27 cellular contexts compared by ENCODE assay signal in genomic region chr17:4082136-4082924, GRCh38.
DNase-seq lines count a peak whose midpoint lies in the region; ATAC-seq and TF ChIP-seq lines count a peak whose summit lies in the region.
"Had no signal": no experiment of that assay in that cellular context is flagged by ENCODE, and none has a peak within 500 bp of the region (broad histone marks: within the 10 kb centered on the region; RNA-seq: fewer than 3 reads in every experiment).

No MANE protein-coding gene starts in this region.

- no peaks in the 10 kb centered on the region for H3K27me3 ChIP-seq in body of pancreas
- H3K27me3 ChIP-seq: BLaER1 treated with 17β-estradiol and CSF1 and Interleukin-3, amounts not matched to agents 10 nM and 100 nM; gastrocnemius medialis; right atrium auricular region; SJSA1; spleen had no signal

- CTCF ChIA-PET in activated naive CD4-positive, alpha-beta T cell treated with anti-CD3 and anti-CD28 coated beads, Interleukin-2, amount 10 ng/mL, durations not matched to agents 7 days and 5 days (lab: Charles Lee), result no interaction called here

- ATAC-seq in body of pancreas (peak; percentile 38), HG02870 (IDR thresholded peaks at IDR 0.05; ENCODE audit: unreplicated experiment) (no peak), HG02973 (IDR thresholded peaks at IDR 0.05; ENCODE audit: unreplicated experiment) (no peak)
- ATAC-seq: activated CD4-positive, CD25-positive, alpha-beta regulatory T cell treated with anti-CD3 and anti-CD28 coated beads, Interleukin-2, amount 50 U/mL, for 24 hours; gastrocnemius medialis; GM12878 had no signal

- no peak for TF ChIP-seq CTCF in body of pancreas (IDR thresholded peaks at IDR 0.05)

- peaks cover 65% of the 10 kb centered on the region for H3K36me3 Mint-ChIP-seq in activated naive CD4-positive, alpha-beta T cell treated with anti-CD3 and anti-CD28 coated beads, Interleukin-2, amount 10 ng/mL, durations not matched to agents 7 days and 5 days

- peaks cover 6 to 35% of the 10 kb centered on the region in 2 donors for H3K36me3 ChIP-seq in body of pancreas (replicated peaks in 1 of 2; ENCODE audit: insufficient read depth in 1 of 2, low read depth in 2 of 2)

- no peak overlapping the region for H3K27ac ChIP-seq in body of pancreas
- H3K27ac ChIP-seq: BLaER1 treated with 17β-estradiol and CSF1 and Interleukin-3, amounts not matched to agents 10 nM and 100 nM; gastrocnemius medialis; parathyroid adenoma; right atrium auricular region; SJSA1 had no signal

- intact Hi-C loops in body of pancreas (cut with DNase I), result no loop called here

- H3K4me1 ChIP-seq in body of pancreas, result no peaks in the 10 kb centered on the region
- H3K4me1 ChIP-seq: gastrocnemius medialis, parathyroid adenoma, right atrium auricular region, SJSA1 had no signal

- no peak for TF ChIP-seq RAD21 in Ishikawa (IDR thresholded peaks at IDR 0.05; ENCODE audit: low read depth)

- no peaks in the 10 kb centered on the region for H3K9me3 Mint-ChIP-seq in activated naive CD4-positive, alpha-beta T cell treated with anti-CD3 and anti-CD28 coated beads, Interleukin-2, amount 10 ng/mL, durations not matched to agents 7 days and 5 days
- H3K9me3 Mint-ChIP-seq: central memory CD8-positive, alpha-beta T cell; dendritic cell treated with granulocyte-macrophage colony-stimulating factor and Interleukin-4, amounts not matched to agents 40 ng/mL and 50 ng/mL, for 4 days; neural crest cell; type B pancreatic cell had no signal

- TF ChIP-seq EP300 in Ishikawa (IDR thresholded peaks at IDR 0.05; ENCODE audit: borderline replicate concordance), result no peak

- H3K27me3 Mint-ChIP-seq in activated naive CD4-positive, alpha-beta T cell treated with anti-CD3 and anti-CD28 coated beads, Interleukin-2, amount 10 ng/mL, durations not matched to agents 7 days and 5 days, result no peaks in the 10 kb centered on the region
- H3K27me3 Mint-ChIP-seq: activated naive CD8-positive, alpha-beta T cell; central memory CD8-positive, alpha-beta T cell; dendritic cell treated with granulocyte-macrophage colony-stimulating factor and Interleukin-4, amounts not matched to agents 40 ng/mL and 50 ng/mL, for 4 days; type B pancreatic cell had no signal

- WGBS in body of pancreas, 2 donors, result 82 to 83% methylated on average over 16 of the region's 16 CpGs

- TF ChIP-seq POLR2A in body of pancreas (IDR thresholded peaks at IDR 0.05), result no peak

- H3K4me3 ChIP-seq in body of pancreas, result no peak overlapping the region
- H3K4me3 ChIP-seq: BLaER1 treated with 17β-estradiol and CSF1 and Interleukin-3, amounts not matched to agents 10 nM and 100 nM; gastrocnemius medialis; GM12878; right atrium auricular region; SJSA1; spleen had no signal

- DNase-seq in activated naive CD4-positive, alpha-beta T cell treated with anti-CD3 and anti-CD28 coated beads, Interleukin-2, amount 10 ng/mL, durations not matched to agents 7 days and 5 days, result no peak
- no peak for DNase-seq in activated naive CD4-positive, alpha-beta T cell (lab: John Stamatoyannopoulos, UW)
- peak in 2 of 4 donors; percentile 29 to 38 for DNase-seq in body of pancreas
- no peak for DNase-seq in HCEC 1CT
- DNase-seq: EL, gastrocnemius medialis, hippocampal formation, immature natural killer cell, NCI-H1048, NCI-H1694 treated with DMSO at 0.1 percent for 48 hours, spleen, substantia nigra, T-helper 1 cell had no signal

- H3K27ac Mint-ChIP-seq in activated naive CD4-positive, alpha-beta T cell treated with anti-CD3 and anti-CD28 coated beads, Interleukin-2, amount 10 ng/mL, durations not matched to agents 7 days and 5 days, result peak overlapping the region; percentile 47
- H3K27ac Mint-ChIP-seq: activated naive CD8-positive, alpha-beta T cell; dendritic cell treated with granulocyte-macrophage colony-stimulating factor and Interleukin-4, amounts not matched to agents 40 ng/mL and 50 ng/mL, for 4 days; immature natural killer cell; type B pancreatic cell had no signal

- no peaks in the 10 kb centered on the region for H3K9me3 ChIP-seq in body of pancreas
- H3K9me3 ChIP-seq: BLaER1 treated with 17β-estradiol and CSF1 and Interleukin-3, amounts not matched to agents 10 nM and 100 nM; gastrocnemius medialis; right atrium auricular region; SJSA1; spleen had no signal

- no peak overlapping the region for H3K4me3 Mint-ChIP-seq in activated naive CD4-positive, alpha-beta T cell treated with anti-CD3 and anti-CD28 coated beads, Interleukin-2, amount 10 ng/mL, durations not matched to agents 7 days and 5 days
- H3K4me3 Mint-ChIP-seq: activated naive CD8-positive, alpha-beta T cell; central memory CD8-positive, alpha-beta T cell; dendritic cell treated with granulocyte-macrophage colony-stimulating factor and Interleukin-4, amounts not matched to agents 40 ng/mL and 50 ng/mL, for 4 days; immature natural killer cell; neural crest cell; type B pancreatic cell had no signal

- H3K4me1 Mint-ChIP-seq in activated naive CD4-positive, alpha-beta T cell treated with anti-CD3 and anti-CD28 coated beads, Interleukin-2, amount 10 ng/mL, durations not matched to agents 7 days and 5 days, result peaks cover 4% of the 10 kb centered on the region
- H3K4me1 Mint-ChIP-seq: central memory CD8-positive, alpha-beta T cell; immature natural killer cell; neural crest cell had no signal

TF ChIP-seq in Ishikawa, 13 proteins besides CTCF, POLR2A, EP300 and RAD21:
- TF ChIP-seq USF1 (IDR thresholded peaks at IDR 0.05) (no peak), NFIC (IDR thresholded peaks at IDR 0.05) (0 out of 2 replicates have a peak, but pooled peaks have one; percentile 13)
